Comparison of ENCODE assay signal across 1 cellular context in the genomic region with DNA sequence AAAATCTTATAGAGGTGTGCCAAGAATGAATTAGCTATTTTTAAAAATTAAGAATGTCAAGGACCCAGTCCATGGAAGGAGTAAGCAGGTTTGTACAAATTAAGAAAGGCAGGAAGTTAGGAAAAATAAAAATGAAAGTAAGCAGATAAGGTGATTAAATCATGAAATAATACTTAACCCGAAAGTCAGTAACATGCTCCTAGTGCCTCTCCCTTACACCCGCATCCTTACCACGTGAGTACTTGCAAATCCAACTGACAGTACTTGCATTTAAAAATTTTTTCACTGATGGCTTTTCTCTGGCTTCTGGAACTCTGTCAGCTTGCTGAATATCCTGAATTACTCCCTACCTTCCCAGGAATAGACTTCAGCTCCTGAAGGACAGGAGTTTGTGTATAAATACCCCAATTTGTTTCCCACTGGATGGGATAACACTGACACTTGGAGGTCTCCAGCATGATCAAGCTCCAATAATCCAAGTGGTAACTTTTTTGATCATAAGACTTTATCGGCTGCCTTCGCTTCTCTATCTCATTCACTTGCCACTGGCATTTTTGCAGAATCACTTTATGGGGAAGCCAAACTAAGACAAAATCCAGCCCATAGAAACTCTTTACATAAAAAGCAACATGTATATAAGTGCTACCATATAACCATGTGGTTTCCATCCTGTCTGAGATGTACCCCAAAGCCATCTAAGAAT.
TF ChIP-seq lines count a peak whose summit lies in the region.

No MANE protein-coding gene starts in this region.

TF ChIP-seq in endothelial cell of umbilical vein, 7 proteins besides CTCF, POLR2A, EP300 and RAD21:
- TF ChIP-seq MYC (IDR thresholded peaks at IDR 0.05; ENCODE audit: low read depth, low read length) (no peak), GATA2 (IDR thresholded peaks at IDR 0.05; ENCODE audit: insufficient read depth, insufficient read length, low read depth, low read length) (no peak), POLR2AphosphoS5 (IDR thresholded peaks at IDR 0.05; ENCODE audit: insufficient read depth, low read depth, low read length) (no peak), FOS (IDR thresholded peaks at IDR 0.05; ENCODE audit: borderline replicate concordance, insufficient read depth, low read length) (no peak), EZH2 (IDR thresholded peaks at IDR 0.05; ENCODE audit: borderline replicate concordance, low read depth, low read length, severe bottlenecking) (no peak), JUN (IDR thresholded peaks at IDR 0.05; ENCODE audit: borderline replicate concordance, insufficient read depth, insufficient read length, low read depth) (no peak)
- TF ChIP-seq, protein P1, sequence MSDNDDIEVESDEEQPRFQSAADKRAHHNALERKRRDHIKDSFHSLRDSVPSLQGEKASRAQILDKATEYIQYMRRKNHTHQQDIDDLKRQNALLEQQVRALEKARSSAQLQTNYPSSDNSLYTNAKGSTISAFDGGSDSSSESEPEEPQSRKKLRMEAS (IDR thresholded peaks at IDR 0.05; ENCODE audit: insufficient read depth, insufficient read length) = no peak
